ENCODE assay signal across 8 cellular contexts in the genomic region with DNA sequence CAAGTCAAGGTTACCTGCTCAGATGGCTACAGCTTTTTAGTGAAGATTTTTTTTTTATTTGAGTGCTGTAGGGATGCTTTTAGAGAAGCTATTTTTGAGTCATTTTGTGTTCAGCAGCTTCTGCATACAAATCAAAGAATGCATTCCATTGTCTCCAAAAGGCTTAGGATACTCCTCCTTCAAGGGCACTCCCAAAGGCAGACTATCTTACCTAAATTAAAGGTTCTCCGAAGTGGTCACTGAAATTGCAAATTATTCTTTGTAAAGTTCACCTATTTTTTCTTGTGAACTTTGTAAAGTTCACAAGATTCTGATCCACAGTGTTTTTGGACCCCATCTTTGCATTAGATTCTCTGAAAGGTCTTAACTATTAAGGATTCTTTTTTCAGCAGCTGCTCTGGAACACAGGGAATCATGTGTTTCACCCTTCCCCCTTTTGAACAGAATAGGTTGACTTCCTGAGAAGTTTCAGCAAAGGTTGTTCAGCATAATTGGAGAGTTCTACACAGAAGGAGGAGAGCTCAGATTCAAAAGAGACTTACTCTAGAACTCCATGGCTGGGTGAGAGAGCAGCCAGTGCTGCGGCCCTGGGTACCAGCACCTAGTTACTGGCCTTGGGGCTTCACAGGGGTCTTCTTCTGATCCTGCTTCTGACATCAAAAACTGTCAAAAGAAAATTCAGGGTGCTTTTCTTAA. TPM values are rescaled to one million over a fixed set of nuclear protein-coding genes. Genes with fewer than 3 reads are reported as not detected.
DNase-seq lines count a peak whose midpoint lies in the region; ATAC-seq lines count a peak whose summit lies in the region.

No MANE protein-coding gene starts in this region.

- no peaks in the 10 kb centered on the region for H3K9me3 Mint-ChIP-seq in effector memory CD8-positive, alpha-beta T cell
- peaks cover 0 to 3% (median 0%) of the 10 kb centered on the region in 9 donors for H3K9me3 Mint-ChIP-seq in naive thymus-derived CD8-positive, alpha-beta T cell

- POLR2A ChIA-PET in naive thymus-derived CD8-positive, alpha-beta T cell (lab: Charles Lee), result interaction anchor here (0.6 to 0.9 kb wide), 2 partner anchors 11 to 1738 kb away, joined by 3 to 4 read pairs; no protein-coding TSS in a partner anchor

- DNase-seq in NCI-H460 (ENCODE audit: extremely low read depth, low read depth) (peak; percentile 43), DMS153 treated with DMSO at 0.1 percent for 48 hours (lab: John Stamatoyannopoulos, UW; ENCODE audit: unreplicated experiment) (no peak), NCI-H82 (lab: John Stamatoyannopoulos, UW) (no peak)
- DNase-seq in effector memory CD8-positive, alpha-beta T cell, result no peak
- DNase-seq in naive thymus-derived CD8-positive, alpha-beta T cell, result no peak

- H3K27ac ChIP-seq in skin epidermis, result peak overlapping the region in 13 of 21 experiments; percentile 26 to 72 (median 52)

- peak overlapping the region; percentile 32 to 52 for H3K27ac Mint-ChIP-seq in effector memory CD8-positive, alpha-beta T cell
- H3K27ac Mint-ChIP-seq in naive thymus-derived CD8-positive, alpha-beta T cell, result no peak overlapping the region

- H3K36me3 Mint-ChIP-seq in effector memory CD8-positive, alpha-beta T cell (ENCODE audit: insufficient read depth), result peaks cover 62% of the 10 kb centered on the region
- peaks cover 8 to 84% (median 25%) of the 10 kb centered on the region in 3 donors for H3K36me3 Mint-ChIP-seq in naive thymus-derived CD8-positive, alpha-beta T cell

- peaks cover 13 to 32% of the 10 kb centered on the region in 2 donors for H3K4me1 Mint-ChIP-seq in effector memory CD8-positive, alpha-beta T cell (ENCODE audit: low read depth in 2 of 2)
- peaks cover 15 to 23% (median 20%) of the 10 kb centered on the region in 4 donors for H3K4me1 Mint-ChIP-seq in naive thymus-derived CD8-positive, alpha-beta T cell

- H3K27me3 Mint-ChIP-seq in effector memory CD8-positive, alpha-beta T cell, result no peaks in the 10 kb centered on the region
- H3K27me3 Mint-ChIP-seq in naive thymus-derived CD8-positive, alpha-beta T cell, result no peaks in the 10 kb centered on the region

- H3K4me3 Mint-ChIP-seq in effector memory CD8-positive, alpha-beta T cell, result no peak overlapping the region
- H3K4me3 Mint-ChIP-seq in naive thymus-derived CD8-positive, alpha-beta T cell, result no peak overlapping the region

- ATAC-seq in GM19043 (IDR thresholded peaks at IDR 0.05; ENCODE audit: low read depth, unreplicated experiment) (peak; percentile 36), HG02623 (IDR thresholded peaks at IDR 0.05; ENCODE audit: unreplicated experiment) (no peak)
- no peak for ATAC-seq in effector memory CD8-positive, alpha-beta T cell (replicated peaks)
- no peak for ATAC-seq in naive thymus-derived CD8-positive, alpha-beta T cell

- H3K4me3 ChIP-seq in skin epidermis, result no peak overlapping the region

RNA-seq across cellular contexts. Expression of a gene that starts 14.5 kb away (rescaled TPM):
- 75.4 and 78.5 TPM in 2 replicates for total RNA-seq in NCI-H460 (2014; rRNA removed; shearing (Covaris generic))
- 64.1 and 147 TPM in 2 replicates for polyA plus RNA-seq in NCI-H460 (2014; cell fraction: nucleus; rRNA removed)
- total RNA-seq in naive thymus-derived CD8-positive, alpha-beta T cell, result 10 to 100 TPM; 56.1 to 59.0 TPM
- 10 to 100 TPM; 18.7 to 20.6 (median 18.8) TPM for polyA plus RNA-seq in naive thymus-derived CD8-positive, alpha-beta T cell

RNA-seq across cellular contexts. Expression of a gene that starts 55.4 kb away (rescaled TPM):
- total RNA-seq in NCI-H460 (2014; rRNA removed; shearing (Covaris generic)), result not detected in 2 replicates
- polyA plus RNA-seq in NCI-H460 (2014; cell fraction: nucleus; rRNA removed), result not detected in 2 replicates
- total RNA-seq in naive thymus-derived CD8-positive, alpha-beta T cell, result not detected
- polyA plus RNA-seq in naive thymus-derived CD8-positive, alpha-beta T cell, result not detected

Comparison
In these comparisons a context has a peak if more than half of its experiments do, and no peak if none do; other contexts are left out.
1. H3K27ac Mint-ChIP-seq: peak in effector memory CD8-positive, alpha-beta T cell (2 of 2); none in naive thymus-derived CD8-positive, alpha-beta T cell (0 of 10).